ENCODE assay signal across 24 cellular contexts in genomic region chr2:96542357-96542977, GRCh38. TPM values are rescaled to one million over a fixed set of nuclear protein-coding genes. Genes with fewer than 3 reads are reported as not detected.
DNase-seq lines count a peak whose midpoint lies in the region; ATAC-seq and TF ChIP-seq lines count a peak whose summit lies in the region.
"Had no signal": no experiment of that assay in that cellular context is flagged by ENCODE, and none has a peak within 500 bp of the region (broad histone marks: within the 10 kb centered on the region; RNA-seq: fewer than 3 reads in every experiment).

No MANE protein-coding gene starts in this region.

- CTCF ChIA-PET in activated CD8-positive, alpha-beta memory T cell treated with anti-CD3 and anti-CD28 coated beads, Interleukin-2, amount 10 ng/mL, durations not matched to agents 7 days and 5 days (lab: Charles Lee), result interaction anchor here (2.4 to 6.2 kb wide), 4 partner anchors 10 to 33 kb away, joined by 7 to 70 read pairs (median 41); no protein-coding TSS in a partner anchor

- H3K27ac ChIP-seq in KMS-11, result peak overlapping the region; percentile 14; the same call in 1 of the 2 replicates
- no peak overlapping the region for H3K27ac ChIP-seq in skeletal muscle tissue (ENCODE audit: low read depth, low read length)
- H3K27ac ChIP-seq in ovary, result no peak overlapping the region
- H3K27ac ChIP-seq in tibial artery, result no peak overlapping the region
- H3K27ac ChIP-seq: A549, brain microvascular endothelial cell, colonic mucosa, gastrocnemius medialis, psoas muscle had no signal

- TF ChIP-seq CTCF in KMS-11 (conservative IDR thresholded peaks at IDR 0.05; ENCODE audit: low read depth, low read length) (no peak), ovary (IDR thresholded peaks at IDR 0.05) (no peak), tibial artery (IDR thresholded peaks at IDR 0.05) (no peak)

- peaks cover 88% of the 10 kb centered on the region for H3K4me1 ChIP-seq in KMS-11 (ENCODE audit: low read depth, poor library complexity, severe bottlenecking)
- H3K4me1 ChIP-seq in skeletal muscle tissue (ENCODE audit: control insufficient read depth in 3 of 3, insufficient read depth in 3 of 3, low read length in 3 of 3), result peaks cover 29 to 73% (median 40%) of the 10 kb centered on the region in 3 donors
- H3K4me1 ChIP-seq in ovary (ENCODE audit: insufficient read depth), result peaks cover 6% of the 10 kb centered on the region
- H3K4me1 ChIP-seq in tibial artery, result peaks cover 0 to 80% (median 53%) of the 10 kb centered on the region in 4 donors

- H3K36me3 ChIP-seq in KMS-11 (ENCODE audit: insufficient read depth), result peaks cover 36% of the 10 kb centered on the region; the same call in 1 of the 2 replicates
- H3K36me3 ChIP-seq in skeletal muscle tissue (ENCODE audit: control insufficient read depth in 3 of 3, insufficient read depth in 3 of 3, low read length in 3 of 3), result peaks cover 6 to 24% (median 9%) of the 10 kb centered on the region in 3 donors
- H3K36me3 ChIP-seq in ovary, result no peaks in the 10 kb centered on the region
- peaks cover 8 to 35% (median 32%) of the 10 kb centered on the region in 3 donors for H3K36me3 ChIP-seq in tibial artery
- H3K36me3 ChIP-seq: colonic mucosa, MG63 had no signal

- H3K27me3 Mint-ChIP-seq in activated CD8-positive, alpha-beta memory T cell treated with anti-CD3 and anti-CD28 coated beads, Interleukin-2, amount 10 ng/mL, durations not matched to agents 7 days and 5 days, result no peaks in the 10 kb centered on the region

- no peak overlapping the region for H3K27ac Mint-ChIP-seq in activated CD8-positive, alpha-beta memory T cell treated with anti-CD3 and anti-CD28 coated beads, Interleukin-2, amount 10 ng/mL, durations not matched to agents 7 days and 5 days

- H3K9me3 Mint-ChIP-seq in activated CD8-positive, alpha-beta memory T cell treated with anti-CD3 and anti-CD28 coated beads, Interleukin-2, amount 10 ng/mL, durations not matched to agents 7 days and 5 days (ENCODE audit: low read depth), result no peaks in the 10 kb centered on the region

- peaks cover 81% of the 10 kb centered on the region for H3K4me1 Mint-ChIP-seq in activated CD8-positive, alpha-beta memory T cell treated with anti-CD3 and anti-CD28 coated beads, Interleukin-2, amount 10 ng/mL, durations not matched to agents 7 days and 5 days

- 93 to 96% (median 93%) methylated on average over 8 of the region's 8 CpGs for WGBS in ovary, 3 donors

- peaks cover 82% of the 10 kb centered on the region for H4K20me1 ChIP-seq in KMS-11 (ENCODE audit: insufficient read depth)

- peak overlapping the region; percentile 46 for H3K4me2 ChIP-seq in KMS-11
- H3K4me2 ChIP-seq: A549 had no signal

- H2AFZ ChIP-seq in KMS-11 (ENCODE audit: low read depth), result no peak overlapping the region
- H2AFZ ChIP-seq: GM23248 had no signal

- peaks cover 60% of the 10 kb centered on the region for H3K36me3 Mint-ChIP-seq in activated CD8-positive, alpha-beta memory T cell treated with anti-CD3 and anti-CD28 coated beads, Interleukin-2, amount 10 ng/mL, durations not matched to agents 7 days and 5 days

- H3K4me3 ChIP-seq in KMS-11 (IDR thresholded peaks at IDR 0.05; ENCODE audit: insufficient read depth, low read depth, low read length) (no peak overlapping the region), skeletal muscle tissue (ENCODE audit: low read length in 3 of 3) (no peak overlapping the region), ovary (no peak overlapping the region), tibial artery (no peak overlapping the region)
- H3K4me3 ChIP-seq: A549, colonic mucosa, esophagus squamous epithelium, gastrocnemius medialis, GM23248, MG63, psoas muscle had no signal

- no peak for ATAC-seq in activated CD8-positive, alpha-beta memory T cell treated with anti-CD3 and anti-CD28 coated beads, Interleukin-2, amount 10 ng/mL, durations not matched to agents 7 days and 5 days
- ATAC-seq: A549, gastrocnemius medialis, psoas muscle, SK-N-SH treated with all-trans-retinoic acid at 6 μM for 48 hours had no signal

- H3K79me2 ChIP-seq in KMS-11 (ENCODE audit: insufficient read depth, low read depth), result peaks cover 99% of the 10 kb centered on the region

- intact Hi-C loops in ovary (cut with DNase I) (loop anchor here in 1 of 4 donors (10.0 kb wide), 1 partner anchor 222 kb away; the partner anchor contains the start of gene CNNM4), tibial artery (cut with DNase I; ENCODE audit: low total_unique reads) (no loop called here)

- DNase-seq in activated CD8-positive, alpha-beta memory T cell treated with anti-CD3 and anti-CD28 coated beads, Interleukin-2, amount 50 U/mL, for 48 hours, result peak; percentile 51
- no peak for DNase-seq in activated CD8-positive, alpha-beta memory T cell treated with anti-CD3 and anti-CD28 coated beads, Interleukin-2, amount 10 ng/mL, durations not matched to agents 7 days and 5 days
- peak; percentile 31 for DNase-seq in ecto neural progenitor cell (ENCODE audit: low spot score)
- DNase-seq in iPS-NIHi11 (ENCODE audit: low spot score), result no peak
- no peak for DNase-seq in ovary
- DNase-seq in tibial artery, result no peak
- DNase-seq: activated CD4-positive, CD25-positive, alpha-beta regulatory T cell; brain microvascular endothelial cell; colonic mucosa; esophagus squamous epithelium; gastrocnemius medialis; GM23248; hypothalamus; MG63; NCI-H1417; NCI-H2081 treated with DMSO at 0.1 percent for 48 hours; NCI-H774; T-helper 9 cell had no signal

- TF ChIP-seq POLR2A in ovary (IDR thresholded peaks at IDR 0.05), result no peak

- no peaks in the 10 kb centered on the region for H3K27me3 ChIP-seq in KMS-11 (ENCODE audit: insufficient read depth, low read depth)
- no peaks in the 10 kb centered on the region for H3K27me3 ChIP-seq in skeletal muscle tissue (ENCODE audit: control insufficient read depth in 3 of 3, insufficient read depth in 3 of 3, low read length in 3 of 3)
- H3K27me3 ChIP-seq in ovary, result no peaks in the 10 kb centered on the region
- H3K27me3 ChIP-seq in tibial artery, result no peaks in the 10 kb centered on the region
- H3K27me3 ChIP-seq: brain microvascular endothelial cell, colonic mucosa, gastrocnemius medialis, MG63 had no signal

- H3K9me3 ChIP-seq in skeletal muscle tissue (ENCODE audit: control insufficient read depth in 3 of 3, low read length in 3 of 3), result no peaks in the 10 kb centered on the region
- no peaks in the 10 kb centered on the region for H3K9me3 ChIP-seq in ovary
- no peaks in the 10 kb centered on the region for H3K9me3 ChIP-seq in tibial artery
- H3K9me3 ChIP-seq: A549, colonic mucosa, esophagus squamous epithelium, gastrocnemius medialis, MG63, psoas muscle had no signal

- TF ChIP-seq EP300 in ovary (IDR thresholded peaks at IDR 0.05), result no peak

- H3K9ac ChIP-seq in KMS-11, result no peak overlapping the region; the same call in 1 of the 2 replicates
- H3K9ac ChIP-seq in skeletal muscle tissue (ENCODE audit: low read depth in 1 of 3, low read length in 3 of 3), result peak overlapping the region; percentile 12 to 57 (median 15)
- H3K9ac ChIP-seq: GM23248 had no signal

- H3K4me3 Mint-ChIP-seq in activated CD8-positive, alpha-beta memory T cell treated with anti-CD3 and anti-CD28 coated beads, Interleukin-2, amount 10 ng/mL, durations not matched to agents 7 days and 5 days, result no peak overlapping the region

RNA-seq across cellular contexts. Expression of gene ARID5A, which starts 5.9 kb away (rescaled TPM):
- total RNA-seq in activated CD8-positive, alpha-beta memory T cell treated with anti-CD3 and anti-CD28 coated beads, Interleukin-2, amount 10 ng/mL, durations not matched to agents 7 days and 5 days, result 10 to 100 TPM; 57.9 to 70.5 TPM
- total RNA-seq in skeletal muscle tissue (9.9 TPM), ovary (10 to 100 TPM; 11.7 to 46.1 (median 17.1) TPM)
- 10 to 100 TPM in 1 of 2 donors, 1 to 10 TPM in 1; 1.5 to 24.4 TPM for polyA plus RNA-seq in ovary

RNA-seq across cellular contexts. Expression of gene NEURL3, which starts 37.3 kb away (rescaled TPM):
- under 1 TPM; 0.38 to 0.52 TPM for total RNA-seq in activated CD8-positive, alpha-beta memory T cell treated with anti-CD3 and anti-CD28 coated beads, Interleukin-2, amount 10 ng/mL, durations not matched to agents 7 days and 5 days
- total RNA-seq in skeletal muscle tissue (not detected), ovary (not detected)
- under 1 TPM in 1 of 2 donors, not detected in 1; 0.06 TPM for polyA plus RNA-seq in ovary
- total RNA-seq: esophagus squamous epithelium, gastrocnemius medialis, GM23248, OCI-LY7 had no signal
- polyA plus RNA-seq: GM23248 had no signal

Comparison
In these comparisons a context has a peak if more than half of its experiments do, and no peak if none do; other contexts are left out.
1. DNase-seq: peak in activated CD8-positive, alpha-beta memory T cell treated with anti-CD3 and anti-CD28 coated beads, Interleukin-2, amount 50 U/mL, for 48 hours (single experiment) and ecto neural progenitor cell (single experiment); none in activated CD8-positive, alpha-beta memory T cell treated with anti-CD3 and anti-CD28 coated beads, Interleukin-2, amount 10 ng/mL, durations not matched to agents 7 days and 5 days (single experiment), iPS-NIHi11 (single experiment), ovary (0 of 5) and tibial artery (0 of 2).